16 cellular contexts compared by ENCODE assay signal in genomic region chr1:29485096-29485925, GRCh38.
A peak's percentile ranks its signal among the peaks of the same experiment; 100 is the strongest.
DNase-seq lines count a peak whose midpoint lies in the region; ATAC-seq and TF ChIP-seq lines count a peak whose summit lies in the region.
"Had no signal": no experiment of that assay in that cellular context is flagged by ENCODE, and none has a peak within 500 bp of the region (broad histone marks: within the 10 kb centered on the region; RNA-seq: fewer than 3 reads in every experiment).

No MANE protein-coding gene starts in this region.

- no peaks in the 10 kb centered on the region for H3K9me3 ChIP-seq in endodermal cell (ENCODE audit: control insufficient read depth, low read length)
- H3K9me3 ChIP-seq: BLaER1 had no signal

- H3K4me1 Mint-ChIP-seq in endodermal cell = peaks cover 12% of the 10 kb centered on the region
- no peaks in the 10 kb centered on the region for H3K4me1 Mint-ChIP-seq in osteocyte (ENCODE audit: unreplicated experiment)
- H3K4me1 Mint-ChIP-seq in glutamatergic neuron (ENCODE audit: low read depth, unreplicated experiment) = no peaks in the 10 kb centered on the region
- H3K4me1 Mint-ChIP-seq: CD14-positive monocyte; CD4-positive, alpha-beta memory T cell had no signal

- TF ChIP-seq CTCF in endodermal cell (conservative IDR thresholded peaks at IDR 0.05) (no peak), osteocyte (IDR thresholded peaks at IDR 0.05) (no peak), glutamatergic neuron (IDR thresholded peaks at IDR 0.05; ENCODE audit: partially characterized antibody, unreplicated experiment) (no peak)

- H3K36me3 Mint-ChIP-seq in endodermal cell (ENCODE audit: low read depth) (no peaks in the 10 kb centered on the region), osteocyte (ENCODE audit: unreplicated experiment) (no peaks in the 10 kb centered on the region), glutamatergic neuron (ENCODE audit: unreplicated experiment) (no peaks in the 10 kb centered on the region)
- H3K36me3 Mint-ChIP-seq: CD14-positive monocyte; CD4-positive, alpha-beta memory T cell had no signal

- H3K9me3 Mint-ChIP-seq in endodermal cell (no peaks in the 10 kb centered on the region), osteocyte (ENCODE audit: unreplicated experiment) (no peaks in the 10 kb centered on the region), glutamatergic neuron (ENCODE audit: unreplicated experiment) (peaks cover 4% of the 10 kb centered on the region)
- H3K9me3 Mint-ChIP-seq: H9 had no signal

- H3K27me3 Mint-ChIP-seq in endodermal cell (ENCODE audit: insufficient read depth) = peaks cover 65% of the 10 kb centered on the region
- no peaks in the 10 kb centered on the region for H3K27me3 Mint-ChIP-seq in osteocyte (ENCODE audit: unreplicated experiment)
- H3K27me3 Mint-ChIP-seq in glutamatergic neuron (ENCODE audit: unreplicated experiment) = peaks cover 2% of the 10 kb centered on the region

- DNase-seq in activated effector memory CD4-positive, alpha-beta T cell treated with anti-CD3 and anti-CD28 coated beads, Interleukin-2, amount 50 U/mL, for 16 hours = peak; percentile 34
- DNase-seq in activated effector memory CD4-positive, alpha-beta T cell treated with Interleukin-2 at 50 U/mL for 16 hours = no peak
- peak; percentile 9 for DNase-seq in endodermal cell
- DNase-seq in osteocyte (ENCODE audit: extremely low spot score, unreplicated experiment) = peak; percentile 63
- DNase-seq in RKO (ENCODE audit: low spot score) = no peak
- no peak for DNase-seq in glutamatergic neuron
- DNase-seq: 8988T; CD4-positive, alpha-beta memory T cell; DMS153; DMS79; GDM1; GOT3; H9 had no signal

- no peak overlapping the region for H3K27ac ChIP-seq in endodermal cell (ENCODE audit: low read depth, low read length)
- H3K27ac ChIP-seq: BLaER1 had no signal

- ATAC-seq in GM21360 (IDR thresholded peaks at IDR 0.05; ENCODE audit: unreplicated experiment) = no peak

- H3K4me3 ChIP-seq in endodermal cell (ENCODE audit: low read length) = no peak overlapping the region
- H3K4me3 ChIP-seq: BLaER1 had no signal

- H3K27ac Mint-ChIP-seq in endodermal cell (no peak overlapping the region), osteocyte (ENCODE audit: unreplicated experiment) (no peak overlapping the region), glutamatergic neuron (ENCODE audit: unreplicated experiment) (no peak overlapping the region)
- H3K27ac Mint-ChIP-seq: CD14-positive monocyte; CD4-positive, alpha-beta memory T cell had no signal

- H3K9ac ChIP-seq in endodermal cell (ENCODE audit: extremely low read depth, low read length, poor library complexity, severe bottlenecking) = no peak overlapping the region
- H3K9ac ChIP-seq: BLaER1 had no signal

- H3K27me3 ChIP-seq in endodermal cell (ENCODE audit: control insufficient read depth, insufficient read depth, low read length, poor library complexity, severe bottlenecking) = peaks cover 83% of the 10 kb centered on the region
- H3K27me3 ChIP-seq: BLaER1 had no signal

- 88 to 96% methylated on average over 4 to 5 of the region's 5 CpGs for WGBS in endodermal cell (ENCODE audit: insufficient coverage in 1 of 2, insufficient read length in 1 of 2), 2 experiments

- H3K36me3 ChIP-seq in endodermal cell (ENCODE audit: control insufficient read depth, insufficient read depth, low read length) = no peaks in the 10 kb centered on the region
- H3K36me3 ChIP-seq: BLaER1 had no signal

- H3K4me1 ChIP-seq in endodermal cell (ENCODE audit: control insufficient read depth, insufficient read depth, low read length) = no peaks in the 10 kb centered on the region

- H3K4me3 Mint-ChIP-seq in endodermal cell (no peak overlapping the region), osteocyte (ENCODE audit: unreplicated experiment) (no peak overlapping the region), glutamatergic neuron (ENCODE audit: unreplicated experiment) (no peak overlapping the region)
- H3K4me3 Mint-ChIP-seq: CD14-positive monocyte; CD4-positive, alpha-beta memory T cell; H9 had no signal

Comparison
In these comparisons a context has a peak if more than half of its experiments do, and no peak if none do; other contexts are left out.
1. DNase-seq: peak in activated effector memory CD4-positive, alpha-beta T cell treated with anti-CD3 and anti-CD28 coated beads, Interleukin-2, amount 50 U/mL, for 16 hours (single experiment), endodermal cell (single experiment) and osteocyte (single experiment); none in activated effector memory CD4-positive, alpha-beta T cell treated with Interleukin-2 at 50 U/mL for 16 hours (single experiment), RKO (single experiment) and glutamatergic neuron (single experiment).